33 cellular contexts compared by ENCODE assay signal in the genomic region with DNA sequence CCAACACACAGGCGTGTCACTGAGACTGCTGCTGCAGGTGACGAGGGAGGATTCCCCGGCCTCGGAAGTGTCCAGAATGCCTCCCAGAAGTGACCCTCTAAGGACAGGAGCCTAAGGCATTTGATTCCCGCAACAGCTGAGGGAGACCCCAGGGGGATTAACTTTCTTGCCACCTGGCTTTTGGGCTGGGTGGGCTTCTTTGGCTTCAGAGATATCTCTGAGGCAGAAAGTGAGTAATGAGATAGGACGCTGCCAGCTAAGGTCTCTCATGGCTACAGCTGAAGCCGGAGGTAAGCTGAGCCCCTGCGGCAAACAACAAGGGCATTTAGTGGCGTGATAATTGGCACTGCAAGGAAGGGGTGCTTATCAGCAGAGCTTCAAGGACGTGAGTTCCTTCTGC. TPM values are rescaled to one million over a fixed set of nuclear protein-coding genes. Genes with fewer than 3 reads are reported as not detected.
"Had no signal": no experiment of that assay in that cellular context is flagged by ENCODE, and none has a peak within 500 bp of the region (broad histone marks: within the 10 kb centered on the region; RNA-seq: fewer than 3 reads in every experiment).

No MANE protein-coding gene starts in this region.

- H3K9me3 ChIP-seq: adrenal gland, body of pancreas, gastroesophageal sphincter, pancreas, right atrium auricular region, stomach, tibial artery had no signal

- H3K4me3 Mint-ChIP-seq: activated CD4-positive, alpha-beta T cell treated with anti-CD3 and anti-CD28 coated beads for 36 hours; activated CD8-positive, alpha-beta memory T cell treated with anti-CD3 and anti-CD28 coated beads, Interleukin-2, amount 10 ng/mL, durations not matched to agents 7 days and 5 days; activated CD8-positive, alpha-beta T cell treated with anti-CD3 and anti-CD28 coated beads, Interleukin-2, amount 10 ng/mL, durations not matched to agents 7 days and 5 days; activated naive CD8-positive, alpha-beta T cell treated with anti-CD3 and anti-CD28 coated beads for 36 hours; activated T-cell treated with anti-CD3 and anti-CD28 coated beads, Interleukin-2, amount 50 U/mL, for 72 hours; immature natural killer cell; mesothelial cell of epicardium; naive B cell; nephron progenitor cell; stimulated activated naive B cell treated with anti-CD40 and anti-IgM and Interleukin-4, amounts not matched to agents 10 μg/mL and 1 μg/mL and 100 μg/mL, for 72 hours; T-cell had no signal

- H3K27ac Mint-ChIP-seq: activated CD4-positive, alpha-beta T cell treated with anti-CD3 and anti-CD28 coated beads for 36 hours; activated CD8-positive, alpha-beta memory T cell treated with anti-CD3 and anti-CD28 coated beads, Interleukin-2, amount 10 ng/mL, durations not matched to agents 7 days and 5 days; activated CD8-positive, alpha-beta T cell treated with anti-CD3 and anti-CD28 coated beads, Interleukin-2, amount 10 ng/mL, durations not matched to agents 7 days and 5 days; activated naive CD8-positive, alpha-beta T cell treated with anti-CD3 and anti-CD28 coated beads for 36 hours; mesothelial cell of epicardium; naive B cell; stimulated activated naive B cell treated with anti-CD40 and anti-IgM and Interleukin-4, amounts not matched to agents 10 μg/mL and 1 μg/mL and 100 μg/mL, for 72 hours; T-cell had no signal

- H3K27ac ChIP-seq: body of pancreas, coronary artery, dorsolateral prefrontal cortex, gastroesophageal sphincter, pancreas, right atrium auricular region, tibial artery had no signal

- H3K36me3 ChIP-seq: adrenal gland, pancreas, right atrium auricular region had no signal

- H3K27me3 Mint-ChIP-seq: activated CD4-positive, alpha-beta T cell treated with anti-CD3 and anti-CD28 coated beads for 36 hours; activated CD8-positive, alpha-beta memory T cell treated with anti-CD3 and anti-CD28 coated beads, Interleukin-2, amount 10 ng/mL, durations not matched to agents 7 days and 5 days; activated naive CD8-positive, alpha-beta T cell treated with anti-CD3 and anti-CD28 coated beads for 36 hours; naive B cell; stimulated activated naive B cell treated with anti-CD40 and anti-IgM and Interleukin-4, amounts not matched to agents 10 μg/mL and 1 μg/mL and 100 μg/mL, for 72 hours; T-cell had no signal

- H3K36me3 Mint-ChIP-seq: activated CD8-positive, alpha-beta memory T cell treated with anti-CD3 and anti-CD28 coated beads, Interleukin-2, amount 10 ng/mL, durations not matched to agents 7 days and 5 days; activated naive CD8-positive, alpha-beta T cell treated with anti-CD3 and anti-CD28 coated beads for 36 hours; immature natural killer cell; mesothelial cell of epicardium; naive B cell; T-cell had no signal

- H3K27me3 ChIP-seq: adrenal gland, body of pancreas, dorsolateral prefrontal cortex, gastroesophageal sphincter, pancreas, right atrium auricular region, stomach, tibial artery had no signal

- ATAC-seq: activated CD4-positive, alpha-beta T cell treated with anti-CD3 and anti-CD28 coated beads for 36 hours; activated CD8-positive, alpha-beta memory T cell treated with anti-CD3 and anti-CD28 coated beads, Interleukin-2, amount 10 ng/mL, durations not matched to agents 7 days and 5 days; activated CD8-positive, alpha-beta T cell treated with anti-CD3 and anti-CD28 coated beads, Interleukin-2, amount 10 ng/mL, durations not matched to agents 7 days and 5 days; activated T-cell treated with anti-CD3 and anti-CD28 coated beads, Interleukin-2, amount 50 U/mL, for 72 hours; body of pancreas; gastroesophageal sphincter; left colon; pancreas; stimulated activated naive B cell treated with anti-CD40 and anti-IgM and Interleukin-4, amounts not matched to agents 10 μg/mL and 1 μg/mL and 100 μg/mL, for 72 hours; T-cell had no signal

- H3K4me1 ChIP-seq: body of pancreas, gastroesophageal sphincter, pancreas, tibial artery had no signal

- DNase-seq: activated CD4-positive, alpha-beta T cell treated with anti-CD3 and anti-CD28 coated beads for 36 hours; activated CD4-positive, CD25-positive, alpha-beta regulatory T cell; activated CD8-positive, alpha-beta memory T cell treated with anti-CD3 and anti-CD28 coated beads, Interleukin-2, amount 10 ng/mL, durations not matched to agents 7 days and 5 days; activated CD8-positive, alpha-beta T cell treated with anti-CD3 and anti-CD28 coated beads, Interleukin-2, amount 10 ng/mL, durations not matched to agents 7 days and 5 days; activated effector memory CD4-positive, alpha-beta T cell treated with Interleukin-2 at 50 U/mL for 16 hours; activated naive CD4-positive, alpha-beta T cell treated with Interleukin-2 at 50 U/mL for 16 hours; activated naive CD8-positive, alpha-beta T cell treated with anti-CD3 and anti-CD28 coated beads for 36 hours; activated T-cell treated with anti-CD3 and anti-CD28 coated beads, Interleukin-2, amount 50 U/mL, for 72 hours; body of pancreas; cerebellar nuclear complex; effector memory CD4-positive, alpha-beta T cell; erythroblast; head of caudate nucleus; hypothalamus; immature natural killer cell; left colon; mammary epithelial cell; naive B cell; nephron progenitor cell; pancreas; stimulated activated CD4-positive, alpha-beta T cell treated with anti-CD3 and anti-CD28 coated beads, Interleukin-1b, Interleukin-23, amount 100 ng/mL, for 48 hours; stimulated activated naive B cell treated with anti-CD40 and anti-IgM and Interleukin-4, amounts not matched to agents 10 μg/mL and 1 μg/mL and 100 μg/mL, for 72 hours; stomach; T-cell; tibial artery had no signal

- H3K4me3 ChIP-seq: adrenal gland, body of pancreas, coronary artery, dorsolateral prefrontal cortex, gastroesophageal sphincter, pancreas, right atrium auricular region, smooth muscle cell, stomach, tibial artery had no signal

- H3K4me1 Mint-ChIP-seq: activated CD4-positive, alpha-beta T cell treated with anti-CD3 and anti-CD28 coated beads for 36 hours; activated CD8-positive, alpha-beta memory T cell treated with anti-CD3 and anti-CD28 coated beads, Interleukin-2, amount 10 ng/mL, durations not matched to agents 7 days and 5 days; activated naive CD8-positive, alpha-beta T cell treated with anti-CD3 and anti-CD28 coated beads for 36 hours; immature natural killer cell; naive B cell; T-cell had no signal

- H3K4me2 ChIP-seq: smooth muscle cell had no signal

- H3K9me3 Mint-ChIP-seq: activated naive CD8-positive, alpha-beta T cell treated with anti-CD3 and anti-CD28 coated beads for 36 hours; activated T-cell treated with anti-CD3 and anti-CD28 coated beads, Interleukin-2, amount 50 U/mL, for 72 hours; immature natural killer cell; mesothelial cell of epicardium; naive B cell; nephron progenitor cell; stimulated activated naive B cell treated with anti-CD40 and anti-IgM and Interleukin-4, amounts not matched to agents 10 μg/mL and 1 μg/mL and 100 μg/mL, for 72 hours; T-cell had no signal

RNA-seq across cellular contexts. Expression of gene DRC3, which starts 17.0 kb away (rescaled TPM):
- total RNA-seq: activated CD8-positive, alpha-beta memory T cell treated with anti-CD3 and anti-CD28 coated beads, Interleukin-2, amount 10 ng/mL, durations not matched to agents 7 days and 5 days; T-helper 2 cell treated with Interferon-gamma antibody and Interleukin-4, amounts not matched to agents 100 ng/mL and 5 ng/mL, for 36 hours had no signal
